ENCODE assay signal across 35 cellular contexts in genomic region chr5:2175041-2175440, GRCh38.
A peak's percentile ranks its signal among the peaks of the same experiment; 100 is the strongest.
DNase-seq lines count a peak whose midpoint lies in the region; ATAC-seq and TF ChIP-seq lines count a peak whose summit lies in the region.
"Had no signal": no experiment of that assay in that cellular context is flagged by ENCODE, and none has a peak within 500 bp of the region (broad histone marks: within the 10 kb centered on the region; RNA-seq: fewer than 3 reads in every experiment).

No MANE protein-coding gene starts in this region.

- no peak overlapping the region for H4K8ac ChIP-seq in neuronal stem cell (ENCODE audit: low read depth, low read length)

- H3K9me3 Mint-ChIP-seq in natural killer cell treated with Interleukin-12 subunit alpha and Interleukin-12 subunit beta and Interleukin-15 and Interleukin-18, amount 100 ng/mL, for 72 hours: no peaks in the 10 kb centered on the region
- H3K9me3 Mint-ChIP-seq in natural killer cell: no peaks in the 10 kb centered on the region
- H3K9me3 Mint-ChIP-seq: CD4-positive, alpha-beta memory T cell; CD4-positive, alpha-beta T cell; CD4-positive, CD25-positive, alpha-beta regulatory T cell; CD8-positive, alpha-beta T cell had no signal

- H2BK15ac ChIP-seq in neuronal stem cell (ENCODE audit: low read length): no peak overlapping the region

- H3K4me1 Mint-ChIP-seq in natural killer cell treated with Interleukin-12 subunit alpha and Interleukin-12 subunit beta and Interleukin-15 and Interleukin-18, amount 100 ng/mL, for 72 hours (ENCODE audit: low read depth in 2 of 2): no peaks in the 10 kb centered on the region
- H3K4me1 Mint-ChIP-seq in natural killer cell: no peaks in the 10 kb centered on the region
- H3K4me1 Mint-ChIP-seq: B cell; CD14-positive monocyte; CD4-positive, alpha-beta memory T cell; CD4-positive, CD25-positive, alpha-beta regulatory T cell; CD8-positive, alpha-beta memory T cell had no signal

- H3K4me1 ChIP-seq in neuronal stem cell (ENCODE audit: control insufficient read depth in 2 of 2, insufficient read depth in 1 of 2, low read depth in 1 of 2, low read length in 2 of 2) (peaks cover 0 to 14% of the 10 kb centered on the region in 2 donors), spleen (no peaks in the 10 kb centered on the region)
- H3K4me1 ChIP-seq: A549, BE2C, Caco-2 had no signal

- H3K4me3 ChIP-seq in neuronal stem cell (ENCODE audit: low read length in 2 of 2): no peak overlapping the region
- H3K4me3 ChIP-seq in spleen: no peak overlapping the region
- H3K4me3 ChIP-seq: A549; BLaER1; BLaER1 treated with 17β-estradiol and CSF1 and Interleukin-3, amounts not matched to agents 10 nM and 100 nM had no signal

- H3K4ac ChIP-seq in neuronal stem cell (ENCODE audit: low read length): no peak overlapping the region

- no peak overlapping the region for H2AFZ ChIP-seq in neuronal stem cell (ENCODE audit: low read length)

- WGBS in neuronal stem cell (ENCODE audit: extremely low coverage in 2 of 2, insufficient read length in 2 of 2, insufficient replicate concordance in 1 of 2), 2 donors: no CpG with 5 or more reads among the region's 14 CpGs
- WGBS in spleen, 5 donors: 85 to 93% (median 87%) methylated on average over 14 of the region's 14 CpGs

- no peak overlapping the region for H3K4me2 ChIP-seq in neuronal stem cell (ENCODE audit: insufficient read depth, low read length, poor library complexity, severe bottlenecking)
- H3K4me2 ChIP-seq: A549, BLaER1 had no signal

- intact Hi-C loops in cardiac septum (cut with DNase I): no loop called here
- intact Hi-C loops in left ventricle myocardium superior (cut with micrococcal nuclease): no loop called here
- intact Hi-C loops in natural killer cell (cut with micrococcal nuclease): no loop called here
- intact Hi-C loops in spleen (cut with DNase I; ENCODE audit: low total_unique reads): no loop called here

- H3K36me3 ChIP-seq in neuronal stem cell (replicated peaks in 1 of 2; ENCODE audit: control insufficient read depth in 2 of 2, insufficient read depth in 2 of 2, low read length in 2 of 2) (no peaks in the 10 kb centered on the region), spleen (no peaks in the 10 kb centered on the region)
- H3K36me3 ChIP-seq: BE2C; BLaER1; BLaER1 treated with 17β-estradiol and CSF1 and Interleukin-3, amounts not matched to agents 10 nM and 100 nM had no signal

- H3K27ac ChIP-seq in neuronal stem cell (replicated peaks; ENCODE audit: low read length) (no peak overlapping the region), spleen (no peak overlapping the region)
- H3K27ac ChIP-seq: 22Rv1; A549; BLaER1; BLaER1 treated with 17β-estradiol and CSF1 and Interleukin-3, amounts not matched to agents 10 nM and 100 nM; C4-2B had no signal

- TF ChIP-seq POLR2A in spleen (IDR thresholded peaks at IDR 0.05): no peak

- no peak overlapping the region for H2BK120ac ChIP-seq in neuronal stem cell (ENCODE audit: low read depth, low read length)

- H3K4me3 Mint-ChIP-seq in natural killer cell treated with Interleukin-12 subunit alpha and Interleukin-12 subunit beta and Interleukin-15 and Interleukin-18, amount 100 ng/mL, for 72 hours: no peak overlapping the region
- no peak overlapping the region for H3K4me3 Mint-ChIP-seq in natural killer cell
- H3K4me3 Mint-ChIP-seq: B cell; CD4-positive, alpha-beta memory T cell; CD4-positive, alpha-beta T cell; CD4-positive, CD25-positive, alpha-beta regulatory T cell; CD8-positive, alpha-beta memory T cell; CD8-positive, alpha-beta T cell had no signal

- H3K18ac ChIP-seq in neuronal stem cell (ENCODE audit: low read length): peak overlapping the region; percentile 63

- no peaks in the 10 kb centered on the region for H3K9me3 ChIP-seq in neuronal stem cell (replicated peaks in 1 of 2; ENCODE audit: control insufficient read depth in 2 of 2, insufficient read depth in 1 of 2, low read depth in 1 of 2, low read length in 2 of 2)
- no peaks in the 10 kb centered on the region for H3K9me3 ChIP-seq in spleen
- H3K9me3 ChIP-seq: A549; BE2C; BLaER1; BLaER1 treated with 17β-estradiol and CSF1 and Interleukin-3, amounts not matched to agents 10 nM and 100 nM; Caco-2 had no signal

- H2BK12ac ChIP-seq in neuronal stem cell (ENCODE audit: low read length): no peak overlapping the region

- TF ChIP-seq CTCF in natural killer cell (IDR thresholded peaks at IDR 0.05): no peak
- no peak for TF ChIP-seq CTCF in spleen (IDR thresholded peaks at IDR 0.05 in 8 of 11, conservative IDR thresholded peaks at IDR 0.05 in 3 of 11)

- no peak overlapping the region for H3K14ac ChIP-seq in neuronal stem cell (ENCODE audit: low read length)

- peaks cover 7 to 14% of the 10 kb centered on the region in 2 donors for H3K27me3 Mint-ChIP-seq in natural killer cell treated with Interleukin-12 subunit alpha and Interleukin-12 subunit beta and Interleukin-15 and Interleukin-18, amount 100 ng/mL, for 72 hours
- peaks cover 4 to 13% of the 10 kb centered on the region in 2 donors for H3K27me3 Mint-ChIP-seq in natural killer cell (ENCODE audit: low read depth in 2 of 2)
- H3K27me3 Mint-ChIP-seq: CD4-positive, alpha-beta memory T cell; CD4-positive, CD25-positive, alpha-beta regulatory T cell; CD8-positive, alpha-beta memory T cell had no signal

- H4K91ac ChIP-seq in neuronal stem cell (ENCODE audit: low read depth, low read length, poor library complexity): no peak overlapping the region

- no peak overlapping the region for H2BK5ac ChIP-seq in neuronal stem cell (ENCODE audit: low read length)

- DNase-seq in cardiac septum (ENCODE audit: low spot score) (peak; percentile 31), left ventricle myocardium superior (no peak), natural killer cell (no peak), neuronal stem cell (ENCODE audit: low spot score) (no peak), spleen (peak; percentile 50), ureter (ENCODE audit: low spot score) (no peak)
- DNase-seq in natural killer cell treated with Interleukin-12 subunit alpha and Interleukin-12 subunit beta and Interleukin-15 and Interleukin-18, amount 100 ng/mL, for 72 hours (ENCODE audit: low spot score): peak; percentile 25
- DNase-seq: 8988T; ACHN; AML-193; BE2C; C1 segment of cervical spinal cord; Caco-2; Calu3; CD4-positive, alpha-beta memory T cell; CD4-positive, alpha-beta T cell; CD4-positive, CD25-positive, alpha-beta regulatory T cell; CD8-positive, alpha-beta memory T cell; CD8-positive, alpha-beta T cell; COR-L47; DMS 273 treated with DMSO at 0.1 percent for 48 hours; DMS153; DMS53; DMS79; DMS79 treated with DMSO at 0.1 percent for 48 hours; DND-41; EL had no signal

- H3K9ac ChIP-seq in neuronal stem cell (ENCODE audit: low read depth, low read length, poor library complexity): no peak overlapping the region
- H3K9ac ChIP-seq: BLaER1; BLaER1 treated with 17β-estradiol and CSF1 and Interleukin-3, amounts not matched to agents 10 nM and 100 nM had no signal

- no peaks in the 10 kb centered on the region for H3K36me3 Mint-ChIP-seq in natural killer cell treated with Interleukin-12 subunit alpha and Interleukin-12 subunit beta and Interleukin-15 and Interleukin-18, amount 100 ng/mL, for 72 hours
- no peaks in the 10 kb centered on the region for H3K36me3 Mint-ChIP-seq in natural killer cell
- H3K36me3 Mint-ChIP-seq: CD14-positive monocyte; CD4-positive, alpha-beta memory T cell; CD4-positive, CD25-positive, alpha-beta regulatory T cell; CD8-positive, alpha-beta memory T cell; CD8-positive, alpha-beta T cell had no signal

- H3K27ac Mint-ChIP-seq in natural killer cell treated with Interleukin-12 subunit alpha and Interleukin-12 subunit beta and Interleukin-15 and Interleukin-18, amount 100 ng/mL, for 72 hours: no peak overlapping the region
- no peak overlapping the region for H3K27ac Mint-ChIP-seq in natural killer cell
- H3K27ac Mint-ChIP-seq: B cell; CD14-positive monocyte; CD4-positive, alpha-beta memory T cell; CD4-positive, alpha-beta T cell; CD4-positive, CD25-positive, alpha-beta regulatory T cell; CD8-positive, alpha-beta memory T cell; CD8-positive, alpha-beta T cell had no signal

- ATAC-seq in left ventricle myocardium superior: no peak
- ATAC-seq in natural killer cell treated with Interleukin-12 subunit alpha and Interleukin-12 subunit beta and Interleukin-15 and Interleukin-18, amount 100 ng/mL, for 72 hours: no peak
- no peak for ATAC-seq in natural killer cell
- ATAC-seq in GM18520 (IDR thresholded peaks at IDR 0.05; ENCODE audit: unreplicated experiment): no peak
- ATAC-seq: A549; CD8-positive, alpha-beta T cell had no signal

- H3K27me3 ChIP-seq in neuronal stem cell (ENCODE audit: control insufficient read depth in 3 of 3, insufficient read depth in 3 of 3, low read depth in 1 of 3, low read length in 3 of 3) (no peaks in the 10 kb centered on the region), spleen (replicated peaks in 1 of 7) (peaks cover 0 to 18% (median 0%) of the 10 kb centered on the region in 7 donors)
- H3K27me3 ChIP-seq: BE2C; BLaER1; BLaER1 treated with 17β-estradiol and CSF1 and Interleukin-3, amounts not matched to agents 10 nM and 100 nM had no signal

- H2AK5ac ChIP-seq in neuronal stem cell (ENCODE audit: low read depth, low read length): no peak overlapping the region

- H3K79me1 ChIP-seq in neuronal stem cell (ENCODE audit: low read depth, low read length): peaks cover 2% of the 10 kb centered on the region

- no peak overlapping the region for H3K23ac ChIP-seq in neuronal stem cell (ENCODE audit: low read depth, low read length, poor library complexity)

Comparison
In these comparisons a context has a peak if more than half of its experiments do, and no peak if none do; other contexts are left out.
1. DNase-seq: peak in cardiac septum (single experiment), natural killer cell treated with Interleukin-12 subunit alpha and Interleukin-12 subunit beta and Interleukin-15 and Interleukin-18, amount 100 ng/mL, for 72 hours (single experiment) and spleen (single experiment); none in left ventricle myocardium superior (single experiment), natural killer cell (single experiment), neuronal stem cell (single experiment) and ureter (single experiment).